Comparison of ENCODE assay signal across 12 cellular contexts in the genomic region with DNA sequence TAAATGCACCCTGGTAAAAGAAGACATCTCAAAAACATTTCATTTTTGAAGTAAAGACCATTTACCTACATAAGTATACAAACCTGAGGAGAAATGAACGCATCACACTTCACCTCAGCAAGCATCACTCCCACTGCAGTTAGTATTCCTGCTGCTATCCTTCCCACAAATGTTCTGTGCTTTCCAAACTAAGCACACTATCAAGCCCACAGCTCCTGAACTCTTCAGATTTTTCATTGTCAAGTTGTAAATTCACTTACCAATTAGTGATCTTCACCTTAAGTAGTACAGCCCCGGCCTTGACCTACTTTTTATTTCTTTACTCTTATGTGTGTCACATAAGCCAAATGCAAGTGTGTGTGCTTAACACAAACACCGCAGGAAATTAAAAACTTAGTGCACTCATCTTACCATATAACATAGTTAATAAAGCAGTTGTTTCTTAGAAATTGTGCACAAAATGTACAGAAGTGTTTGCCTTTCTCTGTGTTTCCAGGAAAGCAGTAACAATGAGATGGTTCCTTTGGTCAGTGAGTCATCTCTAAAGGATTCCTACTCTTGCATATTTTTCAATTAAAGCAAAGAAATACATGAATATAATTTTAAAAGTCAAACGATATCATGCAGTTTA.
DNase-seq lines count a peak whose midpoint lies in the region; ATAC-seq and TF ChIP-seq lines count a peak whose summit lies in the region.
"Had no signal": no experiment of that assay in that cellular context is flagged by ENCODE, and none has a peak within 500 bp of the region (broad histone marks: within the 10 kb centered on the region; RNA-seq: fewer than 3 reads in every experiment).

No MANE protein-coding gene starts in this region.

- no peak for ATAC-seq in activated naive CD8-positive, alpha-beta T cell treated with anti-CD3 and anti-CD28 coated beads, Interleukin-2, amount 50 U/mL, for 24 hours
- peak; percentile 84 for ATAC-seq in SK-N-SH treated with all-trans-retinoic acid at 6 μM for 48 hours
- ATAC-seq in stimulated activated effector memory CD8-positive, alpha-beta T cell treated with anti-CD3 and anti-CD28 coated beads, Interleukin-12 subunit alpha, Interleukin-12 subunit beta, amount 100 ng/mL, for 72 hours, result peak; percentile 81
- ATAC-seq: stimulated activated memory B cell treated with anti-CD40 and anti-IgM and Interleukin-4, amounts not matched to agents 10 μg/mL and 1 μg/mL and 100 μg/mL, for 72 hours had no signal

- intact Hi-C loops in posterior vena cava (cut with DNase I), result no loop called here

- peak overlapping the region; percentile 21 for H3K27ac Mint-ChIP-seq in activated naive CD8-positive, alpha-beta T cell treated with anti-CD3 and anti-CD28 coated beads for 36 hours
- no peak overlapping the region for H3K27ac Mint-ChIP-seq in activated naive CD8-positive, alpha-beta T cell treated with anti-CD3 and anti-CD28 coated beads, Interleukin-2, amount 50 U/mL, for 24 hours
- H3K27ac Mint-ChIP-seq in stimulated activated effector memory CD8-positive, alpha-beta T cell treated with anti-CD3 and anti-CD28 coated beads, Interleukin-12 subunit alpha, Interleukin-12 subunit beta, amount 100 ng/mL, for 72 hours, result no peak overlapping the region
- H3K27ac Mint-ChIP-seq: dendritic cell treated with granulocyte-macrophage colony-stimulating factor and Interleukin-4, amounts not matched to agents 40 ng/mL and 50 ng/mL, for 4 days; stimulated activated memory B cell treated with anti-CD40 and anti-IgM and Interleukin-4, amounts not matched to agents 10 μg/mL and 1 μg/mL and 100 μg/mL, for 72 hours had no signal

- no peaks in the 10 kb centered on the region for H3K4me1 Mint-ChIP-seq in activated naive CD8-positive, alpha-beta T cell treated with anti-CD3 and anti-CD28 coated beads for 36 hours
- H3K4me1 Mint-ChIP-seq in activated naive CD8-positive, alpha-beta T cell treated with anti-CD3 and anti-CD28 coated beads, Interleukin-2, amount 50 U/mL, for 24 hours, result peaks cover 6% of the 10 kb centered on the region
- H3K4me1 Mint-ChIP-seq in stimulated activated effector memory CD8-positive, alpha-beta T cell treated with anti-CD3 and anti-CD28 coated beads, Interleukin-12 subunit alpha, Interleukin-12 subunit beta, amount 100 ng/mL, for 72 hours, result peaks cover 16% of the 10 kb centered on the region
- H3K4me1 Mint-ChIP-seq: stimulated activated memory B cell treated with anti-CD40 and anti-IgM and Interleukin-4, amounts not matched to agents 10 μg/mL and 1 μg/mL and 100 μg/mL, for 72 hours had no signal

- peaks cover 1% of the 10 kb centered on the region for H3K9me3 Mint-ChIP-seq in activated naive CD8-positive, alpha-beta T cell treated with anti-CD3 and anti-CD28 coated beads for 36 hours
- H3K9me3 Mint-ChIP-seq in activated naive CD8-positive, alpha-beta T cell treated with anti-CD3 and anti-CD28 coated beads, Interleukin-2, amount 50 U/mL, for 24 hours, result no peaks in the 10 kb centered on the region
- H3K9me3 Mint-ChIP-seq in stimulated activated effector memory CD8-positive, alpha-beta T cell treated with anti-CD3 and anti-CD28 coated beads, Interleukin-12 subunit alpha, Interleukin-12 subunit beta, amount 100 ng/mL, for 72 hours, result no peaks in the 10 kb centered on the region
- H3K9me3 Mint-ChIP-seq: dendritic cell treated with granulocyte-macrophage colony-stimulating factor and Interleukin-4, amounts not matched to agents 40 ng/mL and 50 ng/mL, for 4 days; stimulated activated memory B cell treated with anti-CD40 and anti-IgM and Interleukin-4, amounts not matched to agents 10 μg/mL and 1 μg/mL and 100 μg/mL, for 72 hours had no signal

- H3K27me3 Mint-ChIP-seq in activated naive CD8-positive, alpha-beta T cell treated with anti-CD3 and anti-CD28 coated beads for 36 hours, result no peaks in the 10 kb centered on the region
- no peaks in the 10 kb centered on the region for H3K27me3 Mint-ChIP-seq in activated naive CD8-positive, alpha-beta T cell treated with anti-CD3 and anti-CD28 coated beads, Interleukin-2, amount 50 U/mL, for 24 hours
- H3K27me3 Mint-ChIP-seq: dendritic cell treated with granulocyte-macrophage colony-stimulating factor and Interleukin-4, amounts not matched to agents 40 ng/mL and 50 ng/mL, for 4 days had no signal

- no peak for DNase-seq in activated naive CD8-positive, alpha-beta T cell treated with anti-CD3 and anti-CD28 coated beads for 36 hours
- DNase-seq in activated naive CD8-positive, alpha-beta T cell treated with anti-CD3 and anti-CD28 coated beads, Interleukin-2, amount 50 U/mL, for 24 hours, result no peak
- peak; percentile 7 for DNase-seq in fibroblast of gingiva (ENCODE audit: low read depth)
- no peak for DNase-seq in stimulated activated effector memory CD8-positive, alpha-beta T cell treated with anti-CD3 and anti-CD28 coated beads, Interleukin-12 subunit alpha, Interleukin-12 subunit beta, amount 100 ng/mL, for 72 hours (ENCODE audit: low spot score in 2 of 2)
- no peak for DNase-seq in posterior vena cava (ENCODE audit: low spot score)
- DNase-seq in activated T-cell treated with anti-CD3 and anti-CD28 coated beads for 4 hours, result no peak
- no peak for DNase-seq in GM19238 (ENCODE audit: insufficient read length, low spot score)
- DNase-seq: AML-193; stimulated activated CD4-positive, alpha-beta T cell treated with anti-CD3 and anti-CD28 coated beads, Interleukin-1b, Interleukin-23, amount 100 ng/mL, for 48 hours had no signal

- no peaks in the 10 kb centered on the region for H3K36me3 Mint-ChIP-seq in activated naive CD8-positive, alpha-beta T cell treated with anti-CD3 and anti-CD28 coated beads for 36 hours
- H3K36me3 Mint-ChIP-seq in activated naive CD8-positive, alpha-beta T cell treated with anti-CD3 and anti-CD28 coated beads, Interleukin-2, amount 50 U/mL, for 24 hours (ENCODE audit: low read depth), result no peaks in the 10 kb centered on the region
- no peaks in the 10 kb centered on the region for H3K36me3 Mint-ChIP-seq in stimulated activated effector memory CD8-positive, alpha-beta T cell treated with anti-CD3 and anti-CD28 coated beads, Interleukin-12 subunit alpha, Interleukin-12 subunit beta, amount 100 ng/mL, for 72 hours
- H3K36me3 Mint-ChIP-seq: stimulated activated memory B cell treated with anti-CD40 and anti-IgM and Interleukin-4, amounts not matched to agents 10 μg/mL and 1 μg/mL and 100 μg/mL, for 72 hours had no signal

- no peak overlapping the region for H3K4me3 Mint-ChIP-seq in activated naive CD8-positive, alpha-beta T cell treated with anti-CD3 and anti-CD28 coated beads for 36 hours
- H3K4me3 Mint-ChIP-seq in activated naive CD8-positive, alpha-beta T cell treated with anti-CD3 and anti-CD28 coated beads, Interleukin-2, amount 50 U/mL, for 24 hours, result no peak overlapping the region
- H3K4me3 Mint-ChIP-seq in stimulated activated effector memory CD8-positive, alpha-beta T cell treated with anti-CD3 and anti-CD28 coated beads, Interleukin-12 subunit alpha, Interleukin-12 subunit beta, amount 100 ng/mL, for 72 hours, result peak overlapping the region; percentile 0
- H3K4me3 Mint-ChIP-seq: dendritic cell treated with granulocyte-macrophage colony-stimulating factor and Interleukin-4, amounts not matched to agents 40 ng/mL and 50 ng/mL, for 4 days; stimulated activated memory B cell treated with anti-CD40 and anti-IgM and Interleukin-4, amounts not matched to agents 10 μg/mL and 1 μg/mL and 100 μg/mL, for 72 hours had no signal

TF ChIP-seq in SK-N-SH treated with all-trans-retinoic acid at 6 μM for 48 hours, 23 proteins besides CTCF, POLR2A, EP300 and RAD21:
- TF ChIP-seq ESRRG (CRISPR knock-in tag; IDR thresholded peaks at IDR 0.05) (no peak), PPARA (CRISPR knock-in tag; IDR thresholded peaks at IDR 0.05; ENCODE audit: borderline replicate concordance) (no peak), ZNF8 (CRISPR knock-in tag; IDR thresholded peaks at IDR 0.05) (no peak), CREB5 (CRISPR knock-in tag; IDR thresholded peaks at IDR 0.05; ENCODE audit: low read depth) (no peak), ISL1 (CRISPR knock-in tag; IDR thresholded peaks at IDR 0.05) (no peak), ZNF70 (CRISPR knock-in tag; IDR thresholded peaks at IDR 0.05) (no peak), POU6F1 (CRISPR knock-in tag; IDR thresholded peaks at IDR 0.05; ENCODE audit: borderline replicate concordance, low read depth) (no peak), TCF4 (CRISPR knock-in tag; IDR thresholded peaks at IDR 0.05; ENCODE audit: borderline replicate concordance) (no peak), CSDC2 (CRISPR knock-in tag; IDR thresholded peaks at IDR 0.05) (no peak), ARNTL (CRISPR knock-in tag; IDR thresholded peaks at IDR 0.05; ENCODE audit: borderline replicate concordance, low read depth) (no peak), ZFP3 (CRISPR knock-in tag; IDR thresholded peaks at IDR 0.05) (no peak), BACH2 (CRISPR knock-in tag; IDR thresholded peaks at IDR 0.05; ENCODE audit: borderline replicate concordance) (no peak), ZFP30 (CRISPR knock-in tag; IDR thresholded peaks at IDR 0.05) (no peak), SNAI2 (CRISPR knock-in tag; IDR thresholded peaks at IDR 0.05) (no peak)
